11 cellular contexts compared by ENCODE assay signal in genomic region chr13:91531646-91532045, GRCh38.
"Had no signal": no experiment of that assay in that cellular context is flagged by ENCODE, and none has a peak within 500 bp of the region (broad histone marks: within the 10 kb centered on the region; RNA-seq: fewer than 3 reads in every experiment).

No MANE protein-coding gene starts in this region.

- H3K4me1 ChIP-seq: HAP-1 had no signal

- H3K36me3 ChIP-seq: HAP-1 had no signal

- H3K27ac ChIP-seq: GM23248 had no signal

- H2AFZ ChIP-seq: GM23248, GM23338 had no signal

- ATAC-seq: GM23338, HCT116 had no signal

- H3K4me3 ChIP-seq: GM23248, GM23338, HAP-1 had no signal

- H3K9ac ChIP-seq: GM23248 had no signal

- DNase-seq: GM23248, GOT3, H7, H9, HCEC 1CT, HFFc6 had no signal

- H3K4me2 ChIP-seq: GM23338 had no signal

- H3K9me3 ChIP-seq: HAP-1 had no signal

- FAIRE-seq: H1, H54 had no signal
